8 cellular contexts compared by ENCODE assay signal in the genomic region with DNA sequence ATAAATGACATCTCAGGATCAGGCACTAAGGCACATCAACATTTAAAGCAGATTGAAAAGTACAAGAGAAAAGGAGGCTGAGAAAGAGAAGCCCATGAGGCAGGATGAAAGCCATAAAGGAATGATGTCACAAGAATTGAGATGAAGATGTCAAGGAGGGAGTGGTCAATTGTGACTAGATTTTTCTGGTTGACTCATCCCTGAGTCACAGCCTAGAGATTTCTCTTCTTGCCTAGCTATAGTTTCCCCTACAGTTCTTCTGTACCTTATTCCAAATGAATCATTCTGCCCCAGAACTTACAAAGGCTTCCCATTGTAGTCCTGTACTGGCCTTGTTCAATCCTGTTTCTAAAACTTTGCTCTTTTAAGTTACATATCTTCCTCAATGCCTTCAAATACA. TPM values are rescaled to one million over a fixed set of nuclear protein-coding genes. Genes with fewer than 3 reads are reported as not detected.
A peak's percentile ranks its signal among the peaks of the same experiment; 100 is the strongest.
DNase-seq lines count a peak whose midpoint lies in the region; ATAC-seq lines count a peak whose summit lies in the region.

No MANE protein-coding gene starts in this region.

- no peak overlapping the region for H3K4me3 ChIP-seq in mesendoderm (ENCODE audit: low read length)

- ATAC-seq in HG03558 (IDR thresholded peaks at IDR 0.05; ENCODE audit: extremely low read depth, unreplicated experiment) (peak; percentile 19), HG03175 (IDR thresholded peaks at IDR 0.05; ENCODE audit: unreplicated experiment) (no peak), HG03354 (IDR thresholded peaks at IDR 0.05; ENCODE audit: poor library complexity, severe bottlenecking, unreplicated experiment) (no peak), HG03139 (IDR thresholded peaks at IDR 0.05; ENCODE audit: unreplicated experiment) (no peak)
- ATAC-seq in activated T-cell treated with anti-CD3 and anti-CD28 coated beads, Interleukin-2, amount 50 U/mL, for 72 hours (replicated peaks in 1 of 2) = peak; percentile 58 to 59

- no peaks in the 10 kb centered on the region for H3K9me3 Mint-ChIP-seq in activated T-cell treated with anti-CD3 and anti-CD28 coated beads, Interleukin-2, amount 50 U/mL, for 72 hours

- peaks cover 0 to 3% of the 10 kb centered on the region in 2 donors for H3K36me3 Mint-ChIP-seq in activated T-cell treated with anti-CD3 and anti-CD28 coated beads, Interleukin-2, amount 50 U/mL, for 72 hours (ENCODE audit: insufficient read depth in 2 of 2)

- H2BK15ac ChIP-seq in mesendoderm (replicated peaks; ENCODE audit: low read depth) = no peak overlapping the region

- peaks cover 2% of the 10 kb centered on the region for H3K4me1 ChIP-seq in mesendoderm (ENCODE audit: control insufficient read depth, low read depth, low read length)

- H3K79me2 ChIP-seq in mesendoderm (ENCODE audit: control insufficient read depth, insufficient read depth, low read length) = peaks cover 6% of the 10 kb centered on the region

- peaks cover 44% of the 10 kb centered on the region for H3K4me1 Mint-ChIP-seq in activated T-cell treated with anti-CD3 and anti-CD28 coated beads, Interleukin-2, amount 50 U/mL, for 72 hours (ENCODE audit: low read depth)

- peak overlapping the region; percentile 48 to 78 for H3K4me3 Mint-ChIP-seq in activated T-cell treated with anti-CD3 and anti-CD28 coated beads, Interleukin-2, amount 50 U/mL, for 72 hours

- no peak overlapping the region for H4K8ac ChIP-seq in mesendoderm (ENCODE audit: low read depth, low read length)

- no peak overlapping the region for H3K18ac ChIP-seq in mesendoderm (ENCODE audit: low read length)

- H3K27me3 Mint-ChIP-seq in activated T-cell treated with anti-CD3 and anti-CD28 coated beads, Interleukin-2, amount 50 U/mL, for 72 hours (ENCODE audit: low read depth) = no peaks in the 10 kb centered on the region

- H2AK5ac ChIP-seq in mesendoderm (ENCODE audit: low read length) = no peak overlapping the region

- H3K4ac ChIP-seq in mesendoderm (ENCODE audit: low read depth, low read length) = no peak overlapping the region

- H4K5ac ChIP-seq in mesendoderm (ENCODE audit: low read length) = no peak overlapping the region

- H3K79me1 ChIP-seq in mesendoderm (ENCODE audit: low read length) = no peaks in the 10 kb centered on the region

- DNase-seq in AG20443 (ENCODE audit: low spot score) = peak; percentile 79
- DNase-seq in activated T-cell treated with anti-CD3 and anti-CD28 coated beads, Interleukin-2, amount 50 U/mL, for 72 hours = peak; percentile 67 to 72
- peak; percentile 86 for DNase-seq in mesendoderm
- no peak for DNase-seq in NCI-H1436 treated with DMSO at 0.1 percent for 48 hours (lab: John Stamatoyannopoulos, UW)

- H2BK5ac ChIP-seq in mesendoderm (ENCODE audit: low read length) = no peak overlapping the region

- no peak overlapping the region for H3K9ac ChIP-seq in mesendoderm (ENCODE audit: low read length)

- H3K56ac ChIP-seq in mesendoderm (ENCODE audit: low read length) = no peak overlapping the region

- H3K4me2 ChIP-seq in mesendoderm (ENCODE audit: low read length) = no peak overlapping the region

- no peak overlapping the region for H3K27ac ChIP-seq in mesendoderm (ENCODE audit: low read depth, low read length)

- H3K23ac ChIP-seq in mesendoderm (ENCODE audit: low read length) = no peak overlapping the region

- H3K27ac Mint-ChIP-seq in activated T-cell treated with anti-CD3 and anti-CD28 coated beads, Interleukin-2, amount 50 U/mL, for 72 hours = peak overlapping the region; percentile 95

- no peaks in the 10 kb centered on the region for H3K27me3 ChIP-seq in mesendoderm (ENCODE audit: insufficient read depth, low read length, poor library complexity)

- H3K36me3 ChIP-seq in mesendoderm (ENCODE audit: control insufficient read depth, insufficient read depth, low read length) = no peaks in the 10 kb centered on the region

- H2BK120ac ChIP-seq in mesendoderm (ENCODE audit: low read depth, low read length) = no peak overlapping the region

RNA-seq across cellular contexts. Expression of gene USP53, which starts 3.4 kb away (rescaled TPM):
- 10 to 100 TPM; 11.3 to 12.6 TPM for total RNA-seq in activated T-cell treated with anti-CD3 and anti-CD28 coated beads, Interleukin-2, amount 50 U/mL, for 72 hours
- 18.4 TPM for polyA plus RNA-seq in mesendoderm (2013, experiment 1 of 2)
- polyA plus RNA-seq in mesendoderm (2013, experiment 2 of 2) = 17.3 TPM

Comparison
In these comparisons a context has a peak if more than half of its experiments do, and no peak if none do; other contexts are left out.
1. ATAC-seq: peak in HG03558 (single experiment) and activated T-cell treated with anti-CD3 and anti-CD28 coated beads, Interleukin-2, amount 50 U/mL, for 72 hours (2 of 2); none in HG03175 (single experiment), HG03354 (single experiment) and HG03139 (single experiment).